ENCODE assay signal across 1 cellular context in the genomic region with DNA sequence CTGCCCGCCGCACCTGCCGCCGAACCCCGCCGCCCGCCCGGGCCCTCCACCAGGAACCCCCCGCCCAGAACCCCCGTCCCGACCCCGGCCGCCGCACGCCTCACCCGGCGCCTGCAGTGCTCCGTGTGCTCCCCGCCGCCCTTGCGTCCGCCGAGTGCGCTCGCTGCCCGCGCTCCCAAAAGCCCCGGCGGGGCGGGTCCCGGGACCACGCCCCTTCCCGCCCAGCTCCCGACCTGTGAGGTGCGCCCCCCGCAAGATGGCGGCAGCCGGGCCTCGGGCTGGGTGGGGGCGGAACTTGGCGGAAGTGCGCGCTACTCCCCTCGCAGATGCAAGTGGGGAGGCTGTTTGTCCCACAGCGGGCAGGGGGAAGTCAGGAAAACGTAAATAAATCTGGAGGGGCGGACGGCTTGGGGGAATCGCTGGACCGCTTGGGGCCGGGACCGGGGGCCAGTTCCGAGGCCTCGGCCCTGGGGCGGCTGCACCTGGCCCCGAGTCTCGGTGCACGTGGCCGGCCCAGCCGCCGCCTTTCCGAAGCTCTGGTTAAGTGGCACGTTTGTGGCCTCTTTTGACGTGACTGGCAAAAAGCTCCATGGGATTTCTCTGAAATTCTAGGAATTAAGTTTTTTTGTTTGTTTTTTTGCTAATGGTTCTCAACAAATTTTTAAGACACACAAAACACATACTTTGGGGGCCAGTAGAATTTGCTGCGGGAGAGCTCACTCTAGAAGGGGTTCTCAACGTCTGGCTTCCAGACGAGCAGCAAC.
A peak's percentile ranks its signal among the peaks of the same experiment; 100 is the strongest.
TF ChIP-seq lines count a peak whose summit lies in the region.

EZR (minus strand) TSS at position 156 of the 764 bp plus-strand sequence. CDS start 1,275 bp downstream, outside the sequence.

TF ChIP-seq in GM12878, 131 proteins besides CTCF, POLR2A, EP300 and RAD21 (continued from another document):
- peak; percentile 13; the same call in 1 of the 2 replicates for TF ChIP-seq EED (IDR thresholded peaks at IDR 0.05; ENCODE audit: low read depth)
- TF ChIP-seq MEF2A (IDR thresholded peaks at IDR 0.05; ENCODE audit: insufficient read depth, low read depth, low read length): no peak
- TF ChIP-seq CREB1 (IDR thresholded peaks at IDR 0.05; ENCODE audit: low read depth): 0 out of 2 replicates have a peak, but pooled peaks have one; percentile 8
- TF ChIP-seq ZNF207 (IDR thresholded peaks at IDR 0.05; ENCODE audit: borderline replicate concordance): peak; percentile 63; the same call in 1 of the 2 replicates
- TF ChIP-seq SMARCA5 (IDR thresholded peaks at IDR 0.05): no peak
- TF ChIP-seq USF1 (IDR thresholded peaks at IDR 0.05; ENCODE audit: borderline replicate concordance, extremely low read length, insufficient read depth, low read depth, low read length): peak; percentile 10
- peak; percentile 74 for TF ChIP-seq SMAD5 (IDR thresholded peaks at IDR 0.05; ENCODE audit: low read depth)
- TF ChIP-seq NFXL1 (IDR thresholded peaks at IDR 0.05; ENCODE audit: borderline replicate concordance): 0 out of 2 replicates have a peak, but pooled peaks have one; percentile 80
- TF ChIP-seq, protein P1, sequence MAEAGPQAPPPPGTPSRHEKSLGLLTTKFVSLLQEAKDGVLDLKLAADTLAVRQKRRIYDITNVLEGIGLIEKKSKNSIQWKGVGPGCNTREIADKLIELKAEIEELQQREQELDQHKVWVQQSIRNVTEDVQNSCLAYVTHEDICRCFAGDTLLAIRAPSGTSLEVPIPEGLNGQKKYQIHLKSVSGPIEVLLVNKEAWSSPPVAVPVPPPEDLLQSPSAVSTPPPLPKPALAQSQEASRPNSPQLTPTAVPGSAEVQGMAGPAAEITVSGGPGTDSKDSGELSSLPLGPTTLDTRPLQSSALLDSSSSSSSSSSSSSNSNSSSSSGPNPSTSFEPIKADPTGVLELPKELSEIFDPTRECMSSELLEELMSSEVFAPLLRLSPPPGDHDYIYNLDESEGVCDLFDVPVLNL (IDR thresholded peaks at IDR 0.05; ENCODE audit: low read depth, low read length): 0 out of 2 replicates have a peak, but pooled peaks have one; percentile 11
- TF ChIP-seq CBFB (IDR thresholded peaks at IDR 0.05; ENCODE audit: low read depth): 0 out of 2 replicates have a peak, but pooled peaks have one; percentile 27
- TF ChIP-seq PML (IDR thresholded peaks at IDR 0.05; ENCODE audit: low read length): peak; percentile 60; the same call in 1 of the 2 replicates
- TF ChIP-seq, protein P2, sequence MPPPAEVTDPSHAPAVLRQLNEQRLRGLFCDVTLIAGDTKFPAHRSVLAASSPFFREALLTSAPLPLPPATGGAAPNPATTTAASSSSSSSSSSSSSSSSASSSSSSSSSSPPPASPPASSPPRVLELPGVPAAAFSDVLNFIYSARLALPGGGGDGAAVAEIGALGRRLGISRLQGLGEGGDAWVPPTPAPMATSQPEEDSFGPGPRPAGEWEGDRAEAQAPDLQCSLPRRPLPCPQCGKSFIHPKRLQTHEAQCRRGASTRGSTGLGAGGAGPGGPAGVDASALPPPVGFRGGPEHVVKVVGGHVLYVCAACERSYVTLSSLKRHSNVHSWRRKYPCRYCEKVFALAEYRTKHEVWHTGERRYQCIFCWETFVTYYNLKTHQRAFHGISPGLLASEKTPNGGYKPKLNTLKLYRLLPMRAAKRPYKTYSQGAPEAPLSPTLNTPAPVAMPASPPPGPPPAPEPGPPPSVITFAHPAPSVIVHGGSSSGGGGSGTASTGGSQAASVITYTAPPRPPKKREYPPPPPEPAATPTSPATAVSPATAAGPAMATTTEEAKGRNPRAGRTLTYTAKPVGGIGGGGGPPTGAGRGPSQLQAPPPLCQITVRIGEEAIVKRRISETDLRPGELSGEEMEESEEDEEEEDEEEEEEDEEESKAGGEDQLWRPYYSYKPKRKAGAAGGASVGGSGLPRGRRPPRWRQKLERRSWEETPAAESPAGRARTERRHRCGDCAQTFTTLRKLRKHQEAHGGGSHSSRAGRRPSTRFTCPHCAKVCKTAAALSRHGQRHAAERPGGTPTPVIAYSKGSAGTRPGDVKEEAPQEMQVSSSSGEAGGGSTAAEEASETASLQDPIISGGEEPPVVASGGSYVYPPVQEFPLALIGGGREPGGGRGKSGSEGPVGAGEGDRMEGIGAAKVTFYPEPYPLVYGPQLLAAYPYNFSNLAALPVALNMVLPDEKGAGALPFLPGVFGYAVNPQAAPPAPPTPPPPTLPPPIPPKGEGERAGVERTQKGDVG (CRISPR knock-in tag; IDR thresholded peaks at IDR 0.05): 0 out of 2 replicates have a peak, but pooled peaks have one; percentile 69
- TF ChIP-seq KAT2A (conservative IDR thresholded peaks at IDR 0.05; ENCODE audit: control insufficient read depth, low read depth, low read length): no peak
- TF ChIP-seq, protein P3, sequence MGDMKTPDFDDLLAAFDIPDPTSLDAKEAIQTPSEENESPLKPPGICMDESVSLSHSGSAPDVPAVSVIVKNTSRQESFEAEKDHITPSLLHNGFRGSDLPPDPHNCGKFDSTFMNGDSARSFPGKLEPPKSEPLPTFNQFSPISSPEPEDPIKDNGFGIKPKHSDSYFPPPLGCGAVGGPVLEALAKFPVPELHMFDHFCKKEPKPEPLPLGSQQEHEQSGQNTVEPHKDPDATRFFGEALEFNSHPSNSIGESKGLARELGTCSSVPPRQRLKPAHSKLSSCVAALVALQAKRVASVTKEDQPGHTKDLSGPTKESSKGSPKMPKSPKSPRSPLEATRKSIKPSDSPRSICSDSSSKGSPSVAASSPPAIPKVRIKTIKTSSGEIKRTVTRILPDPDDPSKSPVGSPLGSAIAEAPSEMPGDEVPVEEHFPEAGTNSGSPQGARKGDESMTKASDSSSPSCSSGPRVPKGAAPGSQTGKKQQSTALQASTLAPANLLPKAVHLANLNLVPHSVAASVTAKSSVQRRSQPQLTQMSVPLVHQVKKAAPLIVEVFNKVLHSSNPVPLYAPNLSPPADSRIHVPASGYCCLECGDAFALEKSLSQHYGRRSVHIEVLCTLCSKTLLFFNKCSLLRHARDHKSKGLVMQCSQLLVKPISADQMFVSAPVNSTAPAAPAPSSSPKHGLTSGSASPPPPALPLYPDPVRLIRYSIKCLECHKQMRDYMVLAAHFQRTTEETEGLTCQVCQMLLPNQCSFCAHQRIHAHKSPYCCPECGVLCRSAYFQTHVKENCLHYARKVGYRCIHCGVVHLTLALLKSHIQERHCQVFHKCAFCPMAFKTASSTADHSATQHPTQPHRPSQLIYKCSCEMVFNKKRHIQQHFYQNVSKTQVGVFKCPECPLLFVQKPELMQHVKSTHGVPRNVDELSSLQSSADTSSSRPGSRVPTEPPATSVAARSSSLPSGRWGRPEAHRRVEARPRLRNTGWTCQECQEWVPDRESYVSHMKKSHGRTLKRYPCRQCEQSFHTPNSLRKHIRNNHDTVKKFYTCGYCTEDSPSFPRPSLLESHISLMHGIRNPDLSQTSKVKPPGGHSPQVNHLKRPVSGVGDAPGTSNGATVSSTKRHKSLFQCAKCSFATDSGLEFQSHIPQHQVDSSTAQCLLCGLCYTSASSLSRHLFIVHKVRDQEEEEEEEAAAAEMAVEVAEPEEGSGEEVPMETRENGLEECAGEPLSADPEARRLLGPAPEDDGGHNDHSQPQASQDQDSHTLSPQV (IDR thresholded peaks at IDR 0.05): peak; percentile 82; the same call in 1 of the 2 replicates
- TF ChIP-seq, protein P4, sequence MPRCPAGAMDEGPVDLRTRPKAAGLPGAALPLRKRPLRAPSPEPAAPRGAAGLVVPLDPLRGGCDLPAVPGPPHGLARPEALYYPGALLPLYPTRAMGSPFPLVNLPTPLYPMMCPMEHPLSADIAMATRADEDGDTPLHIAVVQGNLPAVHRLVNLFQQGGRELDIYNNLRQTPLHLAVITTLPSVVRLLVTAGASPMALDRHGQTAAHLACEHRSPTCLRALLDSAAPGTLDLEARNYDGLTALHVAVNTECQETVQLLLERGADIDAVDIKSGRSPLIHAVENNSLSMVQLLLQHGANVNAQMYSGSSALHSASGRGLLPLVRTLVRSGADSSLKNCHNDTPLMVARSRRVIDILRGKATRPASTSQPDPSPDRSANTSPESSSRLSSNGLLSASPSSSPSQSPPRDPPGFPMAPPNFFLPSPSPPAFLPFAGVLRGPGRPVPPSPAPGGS (IDR thresholded peaks at IDR 0.05; ENCODE audit: borderline replicate concordance, insufficient read depth, low read depth, low read length, poor library complexity, severe bottlenecking): peak; percentile 11
- 0 out of 4 replicates have a peak, but pooled peaks of 1 of the 2 experiments have one; percentile 28 for TF ChIP-seq ETV6 (conservative IDR thresholded peaks at IDR 0.05 in 1 of 2, IDR thresholded peaks at IDR 0.05 in 1 of 2; ENCODE audit: borderline replicate concordance in 1 of 2, low read depth in 1 of 2)
- peak; percentile 97 for TF ChIP-seq YY1 (IDR thresholded peaks at IDR 0.05; ENCODE audit: low read depth, low read length)
- 0 out of 4 replicates have a peak, but pooled peaks of 1 of the 2 experiments have one; percentile 37 for TF ChIP-seq SRF (IDR thresholded peaks at IDR 0.05; ENCODE audit: low read depth in 2 of 2, low read length in 2 of 2)
- TF ChIP-seq GATAD2B (conservative IDR thresholded peaks at IDR 0.05; ENCODE audit: low read depth): peak; percentile 86; the same call in 1 of the 2 replicates
- TF ChIP-seq CBX5 (IDR thresholded peaks at IDR 0.05; ENCODE audit: low read depth): 0 out of 2 replicates have a peak, but pooled peaks have one; percentile 55
- TF ChIP-seq POLR2AphosphoS5 (IDR thresholded peaks at IDR 0.05; ENCODE audit: low read length): peak; percentile 89
- TF ChIP-seq CHD2 (IDR thresholded peaks at IDR 0.05; ENCODE audit: borderline replicate concordance, low read depth, low read length): peak; percentile 47; the same call in 1 of the 2 replicates
